ENCODE assay signal across 1 cellular context in genomic region chr5:150780816-150781221, GRCh38.
TF ChIP-seq lines count a peak whose summit lies in the region.

No MANE protein-coding gene starts in this region.

TF ChIP-seq in HepG2, 621 proteins besides CTCF, POLR2A, EP300 and RAD21 (continued from another document):
- TF ChIP-seq ZBED4 (CRISPR knock-in tag; IDR thresholded peaks at IDR 0.05; ENCODE audit: borderline replicate concordance) (no peak), ZNF501 (CRISPR knock-in tag; IDR thresholded peaks at IDR 0.05) (no peak), NFRKB (IDR thresholded peaks at IDR 0.05) (no peak), HDAC1 (CRISPR knock-in tag; IDR thresholded peaks at IDR 0.05) (no peak), DMAP1 (CRISPR knock-in tag; IDR thresholded peaks at IDR 0.05) (no peak), CEBPG (CRISPR knock-in tag; IDR thresholded peaks at IDR 0.05) (peak; percentile 41; the same call in 1 of the 2 replicates), ZBTB37 (CRISPR knock-in tag; IDR thresholded peaks at IDR 0.05) (no peak), ZNF776 (CRISPR knock-in tag; IDR thresholded peaks at IDR 0.05) (no peak), GZF1 (CRISPR knock-in tag; IDR thresholded peaks at IDR 0.05) (no peak), NBN (conservative IDR thresholded peaks at IDR 0.05) (no peak), ZMYM3 (CRISPR knock-in tag; IDR thresholded peaks at IDR 0.05) (0 out of 2 replicates have a peak, but pooled peaks have one; percentile 58), SNRNP70 (IDR thresholded peaks at IDR 0.05; ENCODE audit: low read depth, low read length) (no peak)
- TF ChIP-seq, protein P1, sequence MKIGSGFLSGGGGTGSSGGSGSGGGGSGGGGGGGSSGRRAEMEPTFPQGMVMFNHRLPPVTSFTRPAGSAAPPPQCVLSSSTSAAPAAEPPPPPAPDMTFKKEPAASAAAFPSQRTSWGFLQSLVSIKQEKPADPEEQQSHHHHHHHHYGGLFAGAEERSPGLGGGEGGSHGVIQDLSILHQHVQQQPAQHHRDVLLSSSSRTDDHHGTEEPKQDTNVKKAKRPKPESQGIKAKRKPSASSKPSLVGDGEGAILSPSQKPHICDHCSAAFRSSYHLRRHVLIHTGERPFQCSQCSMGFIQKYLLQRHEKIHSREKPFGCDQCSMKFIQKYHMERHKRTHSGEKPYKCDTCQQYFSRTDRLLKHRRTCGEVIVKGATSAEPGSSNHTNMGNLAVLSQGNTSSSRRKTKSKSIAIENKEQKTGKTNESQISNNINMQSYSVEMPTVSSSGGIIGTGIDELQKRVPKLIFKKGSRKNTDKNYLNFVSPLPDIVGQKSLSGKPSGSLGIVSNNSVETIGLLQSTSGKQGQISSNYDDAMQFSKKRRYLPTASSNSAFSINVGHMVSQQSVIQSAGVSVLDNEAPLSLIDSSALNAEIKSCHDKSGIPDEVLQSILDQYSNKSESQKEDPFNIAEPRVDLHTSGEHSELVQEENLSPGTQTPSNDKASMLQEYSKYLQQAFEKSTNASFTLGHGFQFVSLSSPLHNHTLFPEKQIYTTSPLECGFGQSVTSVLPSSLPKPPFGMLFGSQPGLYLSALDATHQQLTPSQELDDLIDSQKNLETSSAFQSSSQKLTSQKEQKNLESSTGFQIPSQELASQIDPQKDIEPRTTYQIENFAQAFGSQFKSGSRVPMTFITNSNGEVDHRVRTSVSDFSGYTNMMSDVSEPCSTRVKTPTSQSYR (CRISPR knock-in tag; IDR thresholded peaks at IDR 0.05; ENCODE audit: borderline replicate concordance), result peak; percentile 13; the same call in 1 of the 2 replicates
